Comparison of ENCODE assay signal across 1 cellular context in genomic region chr13:36999054-36999927, GRCh38.
TF ChIP-seq lines count a peak whose summit lies in the region.

TSS of gene ALG5 (minus strand) at chr13:36999340. CDS start at chr13:36999300, 40 bp downstream.

TF ChIP-seq in HepG2, 621 proteins besides CTCF, POLR2A, EP300 and RAD21 (continued from another document and continues in another):
- TF ChIP-seq ZNF609 (CRISPR knock-in tag; IDR thresholded peaks at IDR 0.05; ENCODE audit: borderline replicate concordance) (no peak), MATR3 (CRISPR knock-in tag; IDR thresholded peaks at IDR 0.05) (no peak), FOXO1 (CRISPR knock-in tag; IDR thresholded peaks at IDR 0.05) (peak; percentile 42; the same call in 1 of the 2 replicates), ATF1 (CRISPR knock-in tag; IDR thresholded peaks at IDR 0.05) (no peak), FIP1L1 (IDR thresholded peaks at IDR 0.05; ENCODE audit: borderline replicate concordance, insufficient read depth, low read depth, low read length) (0 out of 2 replicates have a peak, but pooled peaks have one; percentile 25), SNAI1 (CRISPR knock-in tag; IDR thresholded peaks at IDR 0.05; ENCODE audit: borderline replicate concordance) (no peak), TBX3 (IDR thresholded peaks at IDR 0.05; ENCODE audit: borderline replicate concordance) (no peak), ZNF768 (CRISPR knock-in tag; IDR thresholded peaks at IDR 0.05) (peak; percentile 78; the same call in 1 of the 2 replicates), CEBPG (CRISPR knock-in tag; IDR thresholded peaks at IDR 0.05) (peak; percentile 7; the same call in 1 of the 2 replicates), ZNF572 (CRISPR knock-in tag; IDR thresholded peaks at IDR 0.05) (no peak), FOXO4 (CRISPR knock-in tag; conservative IDR thresholded peaks at IDR 0.05) (no peak), ZNF451 (CRISPR knock-in tag; IDR thresholded peaks at IDR 0.05) (peak; percentile 83), AGO1 (IDR thresholded peaks at IDR 0.05; ENCODE audit: low read depth, low read length, poor library complexity, severe bottlenecking) (no peak), RFX3 (CRISPR knock-in tag; IDR thresholded peaks at IDR 0.05) (no peak), CENPBD1 (CRISPR knock-in tag; IDR thresholded peaks at IDR 0.05; ENCODE audit: borderline replicate concordance, low read depth) (no peak), SRSF4 (IDR thresholded peaks at IDR 0.05; ENCODE audit: low read depth, low read length, poor library complexity, severe bottlenecking) (no peak), ZNF569 (CRISPR knock-in tag; IDR thresholded peaks at IDR 0.05; ENCODE audit: borderline replicate concordance) (no peak), ETV5 (CRISPR knock-in tag; IDR thresholded peaks at IDR 0.05; ENCODE audit: borderline replicate concordance) (peak; percentile 52), ESRRA (CRISPR knock-in tag; IDR thresholded peaks at IDR 0.05; ENCODE audit: low read depth) (peak; percentile 55; the same call in 1 of the 2 replicates), ZNF235 (CRISPR knock-in tag; IDR thresholded peaks at IDR 0.05; ENCODE audit: borderline replicate concordance) (no peak), ZNF318 (CRISPR knock-in tag; IDR thresholded peaks at IDR 0.05) (no peak), ZNF724P (CRISPR knock-in tag; IDR thresholded peaks at IDR 0.05; ENCODE audit: borderline replicate concordance) (peak; percentile 54; the same call in 1 of the 2 replicates), ZNF274 (CRISPR knock-in tag; IDR thresholded peaks at IDR 0.05) (no peak), NFATC3 (CRISPR knock-in tag; IDR thresholded peaks at IDR 0.05) (no peak), ZNF460 (CRISPR knock-in tag; IDR thresholded peaks at IDR 0.05; ENCODE audit: borderline replicate concordance) (no peak), MTF1 (CRISPR knock-in tag; IDR thresholded peaks at IDR 0.05) (no peak)
- TF ChIP-seq, protein P1, sequence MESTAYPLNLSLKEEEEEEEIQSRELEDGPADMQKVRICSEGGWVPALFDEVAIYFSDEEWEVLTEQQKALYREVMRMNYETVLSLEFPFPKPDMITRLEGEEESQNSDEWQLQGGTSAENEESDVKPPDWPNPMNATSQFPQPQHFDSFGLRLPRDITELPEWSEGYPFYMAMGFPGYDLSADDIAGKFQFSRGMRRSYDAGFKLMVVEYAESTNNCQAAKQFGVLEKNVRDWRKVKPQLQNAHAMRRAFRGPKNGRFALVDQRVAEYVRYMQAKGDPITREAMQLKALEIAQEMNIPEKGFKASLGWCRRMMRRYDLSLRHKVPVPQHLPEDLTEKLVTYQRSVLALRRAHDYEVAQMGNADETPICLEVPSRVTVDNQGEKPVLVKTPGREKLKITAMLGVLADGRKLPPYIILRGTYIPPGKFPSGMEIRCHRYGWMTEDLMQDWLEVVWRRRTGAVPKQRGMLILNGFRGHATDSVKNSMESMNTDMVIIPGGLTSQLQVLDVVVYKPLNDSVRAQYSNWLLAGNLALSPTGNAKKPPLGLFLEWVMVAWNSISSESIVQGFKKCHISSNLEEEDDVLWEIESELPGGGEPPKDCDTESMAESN (CRISPR knock-in tag; conservative IDR thresholded peaks at IDR 0.05) = peak; percentile 94
- TF ChIP-seq, protein P2, sequence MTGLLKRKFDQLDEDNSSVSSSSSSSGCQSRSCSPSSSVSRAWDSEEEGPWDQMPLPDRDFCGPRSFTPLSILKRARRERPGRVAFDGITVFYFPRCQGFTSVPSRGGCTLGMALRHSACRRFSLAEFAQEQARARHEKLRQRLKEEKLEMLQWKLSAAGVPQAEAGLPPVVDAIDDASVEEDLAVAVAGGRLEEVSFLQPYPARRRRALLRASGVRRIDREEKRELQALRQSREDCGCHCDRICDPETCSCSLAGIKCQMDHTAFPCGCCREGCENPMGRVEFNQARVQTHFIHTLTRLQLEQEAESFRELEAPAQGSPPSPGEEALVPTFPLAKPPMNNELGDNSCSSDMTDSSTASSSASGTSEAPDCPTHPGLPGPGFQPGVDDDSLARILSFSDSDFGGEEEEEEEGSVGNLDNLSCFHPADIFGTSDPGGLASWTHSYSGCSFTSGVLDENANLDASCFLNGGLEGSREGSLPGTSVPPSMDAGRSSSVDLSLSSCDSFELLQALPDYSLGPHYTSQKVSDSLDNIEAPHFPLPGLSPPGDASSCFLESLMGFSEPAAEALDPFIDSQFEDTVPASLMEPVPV (CRISPR knock-in tag; IDR thresholded peaks at IDR 0.05) = no peak
- TF ChIP-seq, protein P3, sequence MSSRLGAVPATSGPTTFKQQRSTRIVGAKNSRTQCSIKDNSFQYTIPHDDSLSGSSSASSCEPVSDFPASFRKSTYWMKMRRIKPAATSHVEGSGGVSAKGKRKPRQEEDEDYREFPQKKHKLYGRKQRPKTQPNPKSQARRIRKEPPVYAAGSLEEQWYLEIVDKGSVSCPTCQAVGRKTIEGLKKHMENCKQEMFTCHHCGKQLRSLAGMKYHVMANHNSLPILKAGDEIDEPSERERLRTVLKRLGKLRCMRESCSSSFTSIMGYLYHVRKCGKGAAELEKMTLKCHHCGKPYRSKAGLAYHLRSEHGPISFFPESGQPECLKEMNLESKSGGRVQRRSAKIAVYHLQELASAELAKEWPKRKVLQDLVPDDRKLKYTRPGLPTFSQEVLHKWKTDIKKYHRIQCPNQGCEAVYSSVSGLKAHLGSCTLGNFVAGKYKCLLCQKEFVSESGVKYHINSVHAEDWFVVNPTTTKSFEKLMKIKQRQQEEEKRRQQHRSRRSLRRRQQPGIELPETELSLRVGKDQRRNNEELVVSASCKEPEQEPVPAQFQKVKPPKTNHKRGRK (CRISPR knock-in tag; IDR thresholded peaks at IDR 0.05) = no peak
- TF ChIP-seq, protein P4, sequence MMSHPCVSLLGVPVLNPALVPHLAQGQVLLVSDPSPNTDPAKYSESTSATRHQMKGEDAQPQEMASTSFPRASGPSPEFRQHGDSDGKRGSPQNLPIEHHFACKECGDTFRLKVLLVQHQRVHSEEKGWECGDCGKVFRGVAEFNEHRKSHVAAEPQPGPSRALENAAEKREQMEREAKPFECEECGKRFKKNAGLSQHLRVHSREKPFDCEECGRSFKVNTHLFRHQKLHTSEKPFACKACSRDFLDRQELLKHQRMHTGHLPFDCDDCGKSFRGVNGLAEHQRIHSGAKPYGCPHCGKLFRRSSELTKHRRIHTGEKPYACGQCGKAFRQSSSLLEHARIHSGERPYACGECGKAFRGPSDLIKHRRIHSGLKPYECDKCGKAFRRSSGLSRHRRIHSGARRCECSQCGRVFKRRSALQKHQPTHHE (CRISPR knock-in tag; IDR thresholded peaks at IDR 0.05; ENCODE audit: borderline replicate concordance) = 0 out of 2 replicates have a peak, but pooled peaks have one; percentile 26
- TF ChIP-seq, protein P5, sequence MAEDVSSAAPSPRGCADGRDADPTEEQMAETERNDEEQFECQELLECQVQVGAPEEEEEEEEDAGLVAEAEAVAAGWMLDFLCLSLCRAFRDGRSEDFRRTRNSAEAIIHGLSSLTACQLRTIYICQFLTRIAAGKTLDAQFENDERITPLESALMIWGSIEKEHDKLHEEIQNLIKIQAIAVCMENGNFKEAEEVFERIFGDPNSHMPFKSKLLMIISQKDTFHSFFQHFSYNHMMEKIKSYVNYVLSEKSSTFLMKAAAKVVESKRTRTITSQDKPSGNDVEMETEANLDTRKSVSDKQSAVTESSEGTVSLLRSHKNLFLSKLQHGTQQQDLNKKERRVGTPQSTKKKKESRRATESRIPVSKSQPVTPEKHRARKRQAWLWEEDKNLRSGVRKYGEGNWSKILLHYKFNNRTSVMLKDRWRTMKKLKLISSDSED (CRISPR knock-in tag; IDR thresholded peaks at IDR 0.05) = no peak
- TF ChIP-seq, protein P6, sequence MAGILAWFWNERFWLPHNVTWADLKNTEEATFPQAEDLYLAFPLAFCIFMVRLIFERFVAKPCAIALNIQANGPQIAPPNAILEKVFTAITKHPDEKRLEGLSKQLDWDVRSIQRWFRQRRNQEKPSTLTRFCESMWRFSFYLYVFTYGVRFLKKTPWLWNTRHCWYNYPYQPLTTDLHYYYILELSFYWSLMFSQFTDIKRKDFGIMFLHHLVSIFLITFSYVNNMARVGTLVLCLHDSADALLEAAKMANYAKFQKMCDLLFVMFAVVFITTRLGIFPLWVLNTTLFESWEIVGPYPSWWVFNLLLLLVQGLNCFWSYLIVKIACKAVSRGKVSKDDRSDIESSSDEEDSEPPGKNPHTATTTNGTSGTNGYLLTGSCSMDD (CRISPR knock-in tag; IDR thresholded peaks at IDR 0.05) = no peak
